ENCODE assay signal across 12 cellular contexts in genomic region chr3:50258979-50259378, GRCh38. TPM values are rescaled to one million over a fixed set of nuclear protein-coding genes. Genes with fewer than 3 reads are reported as not detected.
DNase-seq lines count a peak whose midpoint lies in the region; ATAC-seq and TF ChIP-seq lines count a peak whose summit lies in the region.
"Had no signal": no experiment of that assay in that cellular context is flagged by ENCODE, and none has a peak within 500 bp of the region (broad histone marks: within the 10 kb centered on the region; RNA-seq: fewer than 3 reads in every experiment).

No MANE protein-coding gene starts in this region.

- no peak for ATAC-seq in left lung
- ATAC-seq in GM19328 (IDR thresholded peaks at IDR 0.05; ENCODE audit: unreplicated experiment), result no peak
- no peak for ATAC-seq in activated CD8-positive, alpha-beta T cell treated with anti-CD3 and anti-CD28 coated beads, Interleukin-2, amount 10 ng/mL, durations not matched to agents 7 days and 5 days

- H3K4me1 Mint-ChIP-seq in activated CD8-positive, alpha-beta T cell treated with anti-CD3 and anti-CD28 coated beads, Interleukin-2, amount 10 ng/mL, durations not matched to agents 7 days and 5 days (ENCODE audit: low read depth), result peaks cover 10% of the 10 kb centered on the region

- peak; percentile 78 for DNase-seq in H7
- DNase-seq in left lung, result peak in 1 of 2 donors; percentile 53
- DNase-seq in spleen, result no peak
- DNase-seq in activated CD8-positive, alpha-beta T cell treated with anti-CD3 and anti-CD28 coated beads, Interleukin-2, amount 10 ng/mL, durations not matched to agents 7 days and 5 days, result no peak
- DNase-seq in NCI-H128 (lab: John Stamatoyannopoulos, UW; ENCODE audit: unreplicated experiment), result no peak
- no peak for DNase-seq in activated CD4-positive, alpha-beta T cell treated with anti-CD3 and anti-CD28 coated beads, Interleukin-2, amount 50 U/mL, for 1 hour
- DNase-seq: NCI-H1417; stimulated activated naive CD4-positive, alpha-beta T cell treated with Interleukin-2 at 50 U/mL for 16 hours had no signal

- H3K36me3 ChIP-seq in H7 (replicated peaks; ENCODE audit: control insufficient read depth, insufficient read depth, low read length), result peaks cover 19% of the 10 kb centered on the region
- H3K36me3 ChIP-seq in left lung, result peaks cover 0 to 58% of the 10 kb centered on the region in 2 donors
- H3K36me3 ChIP-seq in spleen, result peaks cover 0 to 57% (median 53%) of the 10 kb centered on the region in 6 donors

- no peaks in the 10 kb centered on the region for H3K27me3 Mint-ChIP-seq in activated CD8-positive, alpha-beta T cell treated with anti-CD3 and anti-CD28 coated beads, Interleukin-2, amount 10 ng/mL, durations not matched to agents 7 days and 5 days (ENCODE audit: low read depth)

- no peak overlapping the region for H3K27ac Mint-ChIP-seq in activated CD8-positive, alpha-beta T cell treated with anti-CD3 and anti-CD28 coated beads, Interleukin-2, amount 10 ng/mL, durations not matched to agents 7 days and 5 days

- 72 to 82% (median 79%) methylated on average over 16 of the region's 16 CpGs for WGBS in spleen, 5 donors

- peaks cover 4% of the 10 kb centered on the region for H3K9me3 Mint-ChIP-seq in activated CD8-positive, alpha-beta T cell treated with anti-CD3 and anti-CD28 coated beads, Interleukin-2, amount 10 ng/mL, durations not matched to agents 7 days and 5 days (ENCODE audit: insufficient read depth)

- POLR2A ChIA-PET in activated CD8-positive, alpha-beta T cell treated with anti-CD3 and anti-CD28 coated beads, Interleukin-2, amount 10 ng/mL, durations not matched to agents 7 days and 5 days (lab: Charles Lee), result interaction anchor here (0.6 kb wide), 1 partner anchor 32 kb away, joined by 3 read pairs; no protein-coding TSS in a partner anchor

- H3K4me3 ChIP-seq in H7 (ENCODE audit: insufficient read depth, low read depth, low read length) (no peak overlapping the region), left lung (no peak overlapping the region), spleen (peak overlapping the region in 1 of 8 donors; percentile 68)

- no peak for TF ChIP-seq POLR2A in spleen (IDR thresholded peaks at IDR 0.05)

- TF ChIP-seq CTCF in left lung (IDR thresholded peaks at IDR 0.05), result no peak
- no peak for TF ChIP-seq CTCF in spleen (IDR thresholded peaks at IDR 0.05 in 8 of 11, conservative IDR thresholded peaks at IDR 0.05 in 3 of 11)

- H3K27me3 ChIP-seq in H7 (ENCODE audit: control insufficient read depth, insufficient read depth, low read length), result no peaks in the 10 kb centered on the region
- H3K27me3 ChIP-seq in left lung, result no peaks in the 10 kb centered on the region
- H3K27me3 ChIP-seq in spleen (replicated peaks in 1 of 7), result no peaks in the 10 kb centered on the region

- H3K4me3 Mint-ChIP-seq in activated CD8-positive, alpha-beta T cell treated with anti-CD3 and anti-CD28 coated beads, Interleukin-2, amount 10 ng/mL, durations not matched to agents 7 days and 5 days, result no peak overlapping the region

- H3K36me3 Mint-ChIP-seq in activated CD8-positive, alpha-beta T cell treated with anti-CD3 and anti-CD28 coated beads, Interleukin-2, amount 10 ng/mL, durations not matched to agents 7 days and 5 days (ENCODE audit: low read depth), result peaks cover 44% of the 10 kb centered on the region

- H3K9me3 ChIP-seq in left lung, result no peaks in the 10 kb centered on the region
- no peaks in the 10 kb centered on the region for H3K9me3 ChIP-seq in spleen

- CTCF ChIA-PET in activated CD8-positive, alpha-beta T cell treated with anti-CD3 and anti-CD28 coated beads, Interleukin-2, amount 10 ng/mL, durations not matched to agents 7 days and 5 days (lab: Charles Lee), result interaction anchor here (1.0 to 4.2 kb wide), 12 partner anchors 8 to 40 kb away, joined by 3 to 45 read pairs (median 8); partner anchors contain the start of genes GNAI2, HYAL3, IFRD2 and NAA80

- H3K27ac ChIP-seq in angular gyrus (ENCODE audit: low read depth, low read length) (peak overlapping the region; percentile 96), left lung (peak overlapping the region; percentile 88 to 98), spleen (peak overlapping the region; percentile 88 to 99 (median 94))

- H3K4me1 ChIP-seq in left lung, result peaks cover 13 to 81% of the 10 kb centered on the region in 2 donors
- peaks cover 23 to 88% (median 59%) of the 10 kb centered on the region in 6 donors for H3K4me1 ChIP-seq in spleen

- intact Hi-C loops in left lung (cut with DNase I) (no loop called here), spleen (cut with DNase I; ENCODE audit: low total_unique reads) (no loop called here)

RNA-seq across cellular contexts. Expression of gene SEMA3B, which starts 10.0 kb away (rescaled TPM):
- total RNA-seq in H7 (2014; rRNA removed; shearing (Covaris generic)), result 2.8 and 4.4 TPM in 2 replicates
- 10 to 100 TPM; 56.8 to 92.7 TPM for total RNA-seq in left lung
- total RNA-seq in spleen, result 10 to 100 TPM in 1 of 7 donors, 1 to 10 TPM in 6; 2.2 to 13.9 (median 4.5) TPM
- 10 to 100 TPM in 1 of 3 donors, 1 to 10 TPM in 2; 2.7 to 14.5 (median 3.4) TPM for polyA plus RNA-seq in spleen
- total RNA-seq in activated CD8-positive, alpha-beta T cell treated with anti-CD3 and anti-CD28 coated beads, Interleukin-2, amount 10 ng/mL, durations not matched to agents 7 days and 5 days, result under 1 TPM; 0.52 to 0.84 TPM

RNA-seq across cellular contexts. Expression of gene LSMEM2, which starts 19.9 kb away (rescaled TPM):
- total RNA-seq in H7 (2014; rRNA removed; shearing (Covaris generic)), result 0.07 and 1.2 TPM in 2 replicates
- total RNA-seq in left lung (under 1 TPM in 1 of 2 donors, not detected in 1; 0.24 TPM), spleen (under 1 TPM in 1 of 7 donors, not detected in 6; 0.46 TPM)
- under 1 TPM; 0.06 to 0.29 (median 0.20) TPM for polyA plus RNA-seq in spleen
- not detected for total RNA-seq in activated CD8-positive, alpha-beta T cell treated with anti-CD3 and anti-CD28 coated beads, Interleukin-2, amount 10 ng/mL, durations not matched to agents 7 days and 5 days
- total RNA-seq: lung microvascular endothelial cell; T-helper 2 cell treated with Interferon-gamma antibody and Interleukin-4, amounts not matched to agents 100 ng/mL and 5 ng/mL, for 36 hours had no signal

RNA-seq across cellular contexts. Expression of gene GNAI2, which starts 23.0 kb away (rescaled TPM):
- total RNA-seq in H7 (2014; rRNA removed; shearing (Covaris generic)), result 204 and 246 TPM in 2 replicates
- 100 to 1,000 TPM; 266 to 381 TPM for total RNA-seq in left lung
- 100 to 1,000 TPM; 276 to 466 (median 385) TPM for total RNA-seq in spleen
- polyA plus RNA-seq in spleen, result 100 to 1,000 TPM; 147 to 232 (median 170) TPM
- 100 to 1,000 TPM; 515 to 531 TPM for total RNA-seq in activated CD8-positive, alpha-beta T cell treated with anti-CD3 and anti-CD28 coated beads, Interleukin-2, amount 10 ng/mL, durations not matched to agents 7 days and 5 days

RNA-seq across cellular contexts. Expression of gene IFRD2, which starts 33.2 kb away (rescaled TPM):
- total RNA-seq in H7 (2014; rRNA removed; shearing (Covaris generic)), result 118 and 146 TPM in 2 replicates
- 100 to 1,000 TPM in 1 of 2 donors, 10 to 100 TPM in 1; 55.0 to 104 TPM for total RNA-seq in left lung
- total RNA-seq in spleen, result 10 to 100 TPM; 40.2 to 67.6 (median 48.0) TPM
- polyA plus RNA-seq in spleen, result 10 to 100 TPM; 58.4 to 76.7 (median 74.8) TPM
- 10 to 100 TPM; 81.3 to 85.1 TPM for total RNA-seq in activated CD8-positive, alpha-beta T cell treated with anti-CD3 and anti-CD28 coated beads, Interleukin-2, amount 10 ng/mL, durations not matched to agents 7 days and 5 days

RNA-seq across cellular contexts. Expression of gene HYAL3, which starts 40.2 kb away (rescaled TPM):
- total RNA-seq in H7 (2014; rRNA removed; shearing (Covaris generic)), result 3.5 and 5.7 TPM in 2 replicates
- total RNA-seq in left lung, result 1 to 10 TPM; 4.5 to 4.6 TPM
- total RNA-seq in spleen, result 1 to 10 TPM in 6 of 7 donors, under 1 TPM in 1; 0.73 to 3.8 (median 2.7) TPM
- 1 to 10 TPM; 1.4 to 2.4 (median 2.1) TPM for polyA plus RNA-seq in spleen
- total RNA-seq in activated CD8-positive, alpha-beta T cell treated with anti-CD3 and anti-CD28 coated beads, Interleukin-2, amount 10 ng/mL, durations not matched to agents 7 days and 5 days, result 10 to 100 TPM in 1 of 2 experiments, 1 to 10 TPM in 1; 9.7 to 12.7 TPM
